In the genomic region with DNA sequence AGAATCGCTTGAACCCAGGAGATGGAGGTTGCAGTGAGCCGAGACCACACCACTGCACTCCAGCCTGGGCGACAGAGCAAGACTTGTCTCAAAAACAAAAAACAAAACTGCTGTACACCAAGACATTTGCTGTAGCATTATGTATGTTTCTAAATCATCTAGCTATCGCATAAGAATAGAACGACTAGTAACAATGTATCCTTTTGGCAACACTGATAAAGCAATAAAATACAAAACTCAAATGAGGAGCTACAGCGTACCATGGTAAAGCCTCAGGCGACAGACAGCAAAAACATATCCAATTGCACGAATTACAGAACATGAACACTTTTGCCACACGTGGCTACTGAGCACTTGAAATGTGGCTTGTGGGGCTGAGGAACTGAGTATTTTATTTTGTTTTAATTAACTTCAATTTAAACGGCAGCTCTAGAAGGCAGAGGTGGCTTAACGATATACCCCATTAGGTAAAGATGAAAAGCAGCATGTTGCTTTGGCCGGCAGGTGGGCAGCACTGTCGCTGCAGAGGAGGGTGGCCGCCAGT, we compare ENCODE assay signal across 7 cellular contexts. TPM values are rescaled to one million over a fixed set of nuclear protein-coding genes. Genes with fewer than 3 reads are reported as not detected.
A peak's percentile ranks its signal among the peaks of the same experiment; 100 is the strongest.
DNase-seq lines count a peak whose midpoint lies in the region; ATAC-seq and TF ChIP-seq lines count a peak whose summit lies in the region.

No MANE protein-coding gene starts in this region.

- no peak for DNase-seq in GM23338 (ENCODE audit: low spot score)
- no peak for DNase-seq in Peyer's patch
- DNase-seq in epithelial cell of proximal tubule (ENCODE audit: low read depth), result no peak
- DNase-seq in GM10266 (ENCODE audit: extremely low spot score), result no peak
- DNase-seq in SKM-1 (lab: John Stamatoyannopoulos, UW; ENCODE audit: unreplicated experiment), result no peak

- peaks cover 11% of the 10 kb centered on the region; the same call in 2 of the 3 replicates for H3K36me3 Mint-ChIP-seq in GM23338 (ENCODE audit: low read depth)

- H3K4me2 ChIP-seq in GM23338 (peak overlapping the region; percentile 97; the same call in 1 of the 2 replicates), skeletal muscle satellite cell (ENCODE audit: low read length) (peak overlapping the region; percentile 97)

- H3K27me3 Mint-ChIP-seq in GM23338 (ENCODE audit: insufficient read depth, low read depth, poor library complexity), result peaks cover 8% of the 10 kb centered on the region

- peaks cover 12% of the 10 kb centered on the region for H3K4me1 ChIP-seq in GM23338 (ENCODE audit: insufficient read depth)
- peaks cover 4 to 53% (median 28%) of the 10 kb centered on the region in 4 donors for H3K4me1 ChIP-seq in Peyer's patch
- peaks cover 23% of the 10 kb centered on the region for H3K4me1 ChIP-seq in skeletal muscle satellite cell (ENCODE audit: control insufficient read depth, insufficient read depth, low read length)

- H3K9me3 Mint-ChIP-seq in GM23338, result no peaks in the 10 kb centered on the region

- H3K4me3 Mint-ChIP-seq in GM23338, result peak overlapping the region; percentile 92

- H3K27me3 ChIP-seq in GM23338 (ENCODE audit: insufficient read depth) (no peaks in the 10 kb centered on the region), Peyer's patch (no peaks in the 10 kb centered on the region), skeletal muscle satellite cell (ENCODE audit: control insufficient read depth, insufficient read depth, low read length) (no peaks in the 10 kb centered on the region)

- no peaks in the 10 kb centered on the region for H3K9me2 ChIP-seq in GM23338 (ENCODE audit: insufficient read depth)

- H3K9me3 ChIP-seq in Peyer's patch, result no peaks in the 10 kb centered on the region
- no peaks in the 10 kb centered on the region for H3K9me3 ChIP-seq in skeletal muscle satellite cell (replicated peaks; ENCODE audit: low read length)

- H3K36me3 ChIP-seq in GM23338 (ENCODE audit: insufficient read depth) (no peaks in the 10 kb centered on the region), Peyer's patch (peaks cover 0 to 28% (median 0%) of the 10 kb centered on the region in 3 donors), skeletal muscle satellite cell (ENCODE audit: insufficient read depth, low read length) (peaks cover 28% of the 10 kb centered on the region)

- H2AFZ ChIP-seq in GM23338, result no peak overlapping the region

- H3K79me2 ChIP-seq in GM23338 (replicated peaks; ENCODE audit: insufficient read depth), result peaks cover 40% of the 10 kb centered on the region

- H4K20me1 ChIP-seq in GM23338 (replicated peaks; ENCODE audit: insufficient read depth), result peaks cover 6% of the 10 kb centered on the region; the same call in 1 of the 2 replicates

- no peak overlapping the region for H3K27ac Mint-ChIP-seq in GM23338

- H3K27ac ChIP-seq in GM23338 (ENCODE audit: low read depth) (no peak overlapping the region), Peyer's patch (no peak overlapping the region)

- peaks cover 18% of the 10 kb centered on the region; the same call in 2 of the 3 replicates for H3K4me1 Mint-ChIP-seq in GM23338

- TF ChIP-seq CTCF in GM23338 (conservative IDR thresholded peaks at IDR 0.05; ENCODE audit: low read depth in 2 of 2), result no peak
- no peak for TF ChIP-seq CTCF in Peyer's patch (IDR thresholded peaks at IDR 0.05)
- TF ChIP-seq CTCF in epithelial cell of proximal tubule (conservative IDR thresholded peaks at IDR 0.05; ENCODE audit: low read depth, low read length), result no peak
- no peak for TF ChIP-seq CTCF in GM10266 (IDR thresholded peaks at IDR 0.05; ENCODE audit: control insufficient read depth, insufficient read depth, low read depth, missing control alignments)

- peak overlapping the region; percentile 99 for H3K4me3 ChIP-seq in GM23338
- peak overlapping the region; percentile 77 to 89 (median 88) for H3K4me3 ChIP-seq in Peyer's patch
- peak overlapping the region; percentile 97 for H3K4me3 ChIP-seq in epithelial cell of proximal tubule (ENCODE audit: low read depth, low read length)
- H3K4me3 ChIP-seq in skeletal muscle satellite cell (ENCODE audit: low read length), result peak overlapping the region; percentile 75

- H3F3A ChIP-seq in GM23338 (replicated peaks; ENCODE audit: low read depth), result peaks cover 4% of the 10 kb centered on the region; the same call in 1 of the 2 replicates

- no peak for ATAC-seq in GM23338
- no peak for ATAC-seq in HG03460 (IDR thresholded peaks at IDR 0.05; ENCODE audit: unreplicated experiment)

- no peak for TF ChIP-seq POLR2A in Peyer's patch (IDR thresholded peaks at IDR 0.05)

- H3K9ac ChIP-seq in skeletal muscle satellite cell (ENCODE audit: low read depth, low read length), result peak overlapping the region; percentile 23

TF ChIP-seq in GM23338, 12 proteins besides CTCF, POLR2A, EP300 and RAD21 (continues in another document):
- TF ChIP-seq, protein P1, sequence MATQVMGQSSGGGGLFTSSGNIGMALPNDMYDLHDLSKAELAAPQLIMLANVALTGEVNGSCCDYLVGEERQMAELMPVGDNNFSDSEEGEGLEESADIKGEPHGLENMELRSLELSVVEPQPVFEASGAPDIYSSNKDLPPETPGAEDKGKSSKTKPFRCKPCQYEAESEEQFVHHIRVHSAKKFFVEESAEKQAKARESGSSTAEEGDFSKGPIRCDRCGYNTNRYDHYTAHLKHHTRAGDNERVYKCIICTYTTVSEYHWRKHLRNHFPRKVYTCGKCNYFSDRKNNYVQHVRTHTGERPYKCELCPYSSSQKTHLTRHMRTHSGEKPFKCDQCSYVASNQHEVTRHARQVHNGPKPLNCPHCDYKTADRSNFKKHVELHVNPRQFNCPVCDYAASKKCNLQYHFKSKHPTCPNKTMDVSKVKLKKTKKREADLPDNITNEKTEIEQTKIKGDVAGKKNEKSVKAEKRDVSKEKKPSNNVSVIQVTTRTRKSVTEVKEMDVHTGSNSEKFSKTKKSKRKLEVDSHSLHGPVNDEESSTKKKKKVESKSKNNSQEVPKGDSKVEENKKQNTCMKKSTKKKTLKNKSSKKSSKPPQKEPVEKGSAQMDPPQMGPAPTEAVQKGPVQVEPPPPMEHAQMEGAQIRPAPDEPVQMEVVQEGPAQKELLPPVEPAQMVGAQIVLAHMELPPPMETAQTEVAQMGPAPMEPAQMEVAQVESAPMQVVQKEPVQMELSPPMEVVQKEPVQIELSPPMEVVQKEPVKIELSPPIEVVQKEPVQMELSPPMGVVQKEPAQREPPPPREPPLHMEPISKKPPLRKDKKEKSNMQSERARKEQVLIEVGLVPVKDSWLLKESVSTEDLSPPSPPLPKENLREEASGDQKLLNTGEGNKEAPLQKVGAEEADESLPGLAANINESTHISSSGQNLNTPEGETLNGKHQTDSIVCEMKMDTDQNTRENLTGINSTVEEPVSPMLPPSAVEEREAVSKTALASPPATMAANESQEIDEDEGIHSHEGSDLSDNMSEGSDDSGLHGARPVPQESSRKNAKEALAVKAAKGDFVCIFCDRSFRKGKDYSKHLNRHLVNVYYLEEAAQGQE (IDR thresholded peaks at IDR 0.05; ENCODE audit: unreplicated experiment), result no peak
- TF ChIP-seq EZH2 (IDR thresholded peaks at IDR 0.05; ENCODE audit: low read depth, unreplicated experiment) (no peak), STAT1 (IDR thresholded peaks at IDR 0.05; ENCODE audit: unreplicated experiment) (no peak)

RNA-seq across cellular contexts. Expression of a gene that starts 2.3 kb away (rescaled TPM):
- total RNA-seq in GM23338 (2014; rRNA removed; shearing (Covaris generic)), result 32.7 and 47.1 TPM in 2 replicates
- polyA plus RNA-seq in GM23338 (2016; fragmentation: Nextera tagmentation; extraction: Ambion mirVana), result 18.6 TPM in 2 replicates
- 100 to 1,000 TPM in 2 of 4 donors, 10 to 100 TPM in 2; 51.5 to 163 (median 111) TPM for total RNA-seq in Peyer's patch
- 19.8 and 26.1 TPM in 2 replicates for total RNA-seq in epithelial cell of proximal tubule
- 21.0 and 21.3 TPM in 2 replicates for total RNA-seq in skeletal muscle satellite cell (2012; rRNA removed)

RNA-seq across cellular contexts. Expression of a gene that starts 8.6 kb away (rescaled TPM):
- 32.4 and 41.9 TPM in 2 replicates for total RNA-seq in GM23338 (2014; rRNA removed; shearing (Covaris generic))
- 4.1 and 5.1 TPM in 2 replicates for polyA plus RNA-seq in GM23338 (2016; fragmentation: Nextera tagmentation; extraction: Ambion mirVana)
- total RNA-seq in Peyer's patch (100 to 1,000 TPM in 3 of 4 donors, 10 to 100 TPM in 1; 57.3 to 165 (median 119) TPM), epithelial cell of proximal tubule (18.8 and 40.6 TPM in 2 replicates)
- 15.3 and 19.8 TPM in 2 replicates for total RNA-seq in skeletal muscle satellite cell (2012; rRNA removed)

RNA-seq across cellular contexts. Expression of a gene that starts 19.0 kb away (rescaled TPM):
- total RNA-seq in GM23338 (2014; rRNA removed; shearing (Covaris generic)), result 20.4 and 26.1 TPM in 2 replicates
- polyA plus RNA-seq in GM23338 (2016; fragmentation: Nextera tagmentation; extraction: Ambion mirVana), result 10.4 and 15.8 TPM in 2 replicates
- total RNA-seq in Peyer's patch (10 to 100 TPM in 1 of 4 donors, 1 to 10 TPM in 3; 1.2 to 37.1 (median 5.4) TPM), epithelial cell of proximal tubule (33.9 and 56.0 TPM in 2 replicates)
- 36.5 and 52.4 TPM in 2 replicates for total RNA-seq in skeletal muscle satellite cell (2012; rRNA removed)

RNA-seq across cellular contexts. Expression of a gene that starts 27.7 kb away (rescaled TPM):
- 1.6 and 1.9 TPM in 2 replicates for total RNA-seq in GM23338 (2014; rRNA removed; shearing (Covaris generic))
- polyA plus RNA-seq in GM23338 (2016; fragmentation: Nextera tagmentation; extraction: Ambion mirVana), result 0.34 and 0.78 TPM in 2 replicates
- total RNA-seq in Peyer's patch, result 10 to 100 TPM in 1 of 4 donors, 1 to 10 TPM in 2, not detected in 1; 2.0 to 14.0 (median 2.5) TPM
- 5.4 and 8.4 TPM in 2 replicates for total RNA-seq in epithelial cell of proximal tubule
- 3.1 and 3.8 TPM in 2 replicates for total RNA-seq in skeletal muscle satellite cell (2012; rRNA removed)

RNA-seq across cellular contexts. Expression of a gene that starts 41.7 kb away (rescaled TPM):
- total RNA-seq in GM23338 (2014; rRNA removed; shearing (Covaris generic)), result 16.9 and 21.3 TPM in 2 replicates
- polyA plus RNA-seq in GM23338 (2016; fragmentation: Nextera tagmentation; extraction: Ambion mirVana), result 6.8 and 8.6 TPM in 2 replicates
- total RNA-seq in Peyer's patch (100 to 1,000 TPM in 1 of 4 donors, 10 to 100 TPM in 3; 48.7 to 101 (median 74.0) TPM), epithelial cell of proximal tubule (31.0 and 31.1 TPM in 2 replicates)
- total RNA-seq in skeletal muscle satellite cell (2012; rRNA removed), result 10.1 and 17.5 TPM in 2 replicates
